ENCODE assay signal across 10 cellular contexts in genomic region chr2:120949027-120949956, GRCh38.
A peak's percentile ranks its signal among the peaks of the same experiment; 100 is the strongest.
DNase-seq lines count a peak whose midpoint lies in the region; ATAC-seq, FAIRE-seq and TF ChIP-seq lines count a peak whose summit lies in the region.
"Had no signal": no experiment of that assay in that cellular context is flagged by ENCODE, and none has a peak within 500 bp of the region (broad histone marks: within the 10 kb centered on the region; RNA-seq: fewer than 3 reads in every experiment).

No MANE protein-coding gene starts in this region.

- peaks cover 12% of the 10 kb centered on the region for H3K4me1 Mint-ChIP-seq in activated CD8-positive, alpha-beta memory T cell treated with anti-CD3 and anti-CD28 coated beads, Interleukin-2, amount 10 ng/mL, durations not matched to agents 7 days and 5 days
- H3K4me1 Mint-ChIP-seq: central memory CD8-positive, alpha-beta T cell had no signal

- WGBS in pancreas, 2 donors: 55 to 61% methylated on average over 12 of the region's 12 CpGs

- no peaks in the 10 kb centered on the region for H3K9me3 Mint-ChIP-seq in activated CD8-positive, alpha-beta memory T cell treated with anti-CD3 and anti-CD28 coated beads, Interleukin-2, amount 10 ng/mL, durations not matched to agents 7 days and 5 days (ENCODE audit: low read depth)
- H3K9me3 Mint-ChIP-seq: central memory CD8-positive, alpha-beta T cell had no signal

- peaks cover 3% of the 10 kb centered on the region for H3K27me3 Mint-ChIP-seq in activated CD8-positive, alpha-beta memory T cell treated with anti-CD3 and anti-CD28 coated beads, Interleukin-2, amount 10 ng/mL, durations not matched to agents 7 days and 5 days

- FAIRE-seq in bronchial epithelial cell (lab: Jason Lieb, UNC) (no peak), pancreas (lab: Jason Lieb, UNC) (no peak)
- FAIRE-seq: A204.1 had no signal

- H3K36me3 ChIP-seq in bronchial epithelial cell (ENCODE audit: control insufficient read depth, insufficient read depth, low read length) (no peaks in the 10 kb centered on the region), pancreas (no peaks in the 10 kb centered on the region)

- CTCF ChIA-PET in activated CD8-positive, alpha-beta memory T cell treated with anti-CD3 and anti-CD28 coated beads, Interleukin-2, amount 10 ng/mL, durations not matched to agents 7 days and 5 days (lab: Charles Lee): no interaction called here

- H3K27me3 ChIP-seq in bronchial epithelial cell (ENCODE audit: control insufficient read depth, insufficient read depth, low read length) (no peaks in the 10 kb centered on the region), pancreas (no peaks in the 10 kb centered on the region)

- H3K9me3 ChIP-seq in pancreas: no peaks in the 10 kb centered on the region

- H3K4me1 ChIP-seq in pancreas: peaks cover 0 to 3% (median 0%) of the 10 kb centered on the region in 3 donors

- no peak overlapping the region for H3K27ac Mint-ChIP-seq in activated CD8-positive, alpha-beta memory T cell treated with anti-CD3 and anti-CD28 coated beads, Interleukin-2, amount 10 ng/mL, durations not matched to agents 7 days and 5 days

- DNase-seq in DMS 273 (lab: John Stamatoyannopoulos, UW; ENCODE audit: unreplicated experiment): peak; percentile 48
- DNase-seq in DMS 273 treated with DMSO at 0.1 percent for 48 hours (lab: John Stamatoyannopoulos, UW): no peak
- peak; percentile 41 for DNase-seq in NCI-H1694 (lab: John Stamatoyannopoulos, UW)
- no peak for DNase-seq in bronchial epithelial cell (ENCODE audit: low read depth)
- peak in 4 of 6 donors; percentile 59 to 78 (median 70) for DNase-seq in pancreas
- DNase-seq in activated CD8-positive, alpha-beta memory T cell treated with anti-CD3 and anti-CD28 coated beads, Interleukin-2, amount 10 ng/mL, durations not matched to agents 7 days and 5 days: no peak
- no peak for DNase-seq in NCI-H446 (lab: John Stamatoyannopoulos, UW)
- no peak for DNase-seq in iPS-NIHi7 (ENCODE audit: extremely low spot score)

- H3K27ac ChIP-seq in pancreas: no peak overlapping the region

- no peaks in the 10 kb centered on the region for H3K36me3 Mint-ChIP-seq in activated CD8-positive, alpha-beta memory T cell treated with anti-CD3 and anti-CD28 coated beads, Interleukin-2, amount 10 ng/mL, durations not matched to agents 7 days and 5 days

- intact Hi-C loops in pancreas (cut with DNase I): no loop called here

- peak; percentile 61 for TF ChIP-seq CTCF in bronchial epithelial cell (IDR thresholded peaks at IDR 0.05; ENCODE audit: insufficient read depth, low read length, severe bottlenecking)
- peak in 1 of 4 donors; percentile 19 for TF ChIP-seq CTCF in pancreas (IDR thresholded peaks at IDR 0.05)

- no peak overlapping the region for H3K4me3 Mint-ChIP-seq in activated CD8-positive, alpha-beta memory T cell treated with anti-CD3 and anti-CD28 coated beads, Interleukin-2, amount 10 ng/mL, durations not matched to agents 7 days and 5 days
- H3K4me3 Mint-ChIP-seq: central memory CD8-positive, alpha-beta T cell had no signal

- H3K4me3 ChIP-seq in bronchial epithelial cell (ENCODE audit: low read depth, low read length): no peak overlapping the region
- no peak overlapping the region for H3K4me3 ChIP-seq in pancreas

- ATAC-seq in pancreas: peak; percentile 69 to 91 (median 84)
- ATAC-seq in activated CD8-positive, alpha-beta memory T cell treated with anti-CD3 and anti-CD28 coated beads, Interleukin-2, amount 10 ng/mL, durations not matched to agents 7 days and 5 days: no peak

Comparison
In these comparisons a context has a peak if more than half of its experiments do, and no peak if none do; other contexts are left out.
1. DNase-seq: peak in DMS 273 (single experiment), NCI-H1694 (single experiment) and pancreas (4 of 6); none in DMS 273 treated with DMSO at 0.1 percent for 48 hours (single experiment), bronchial epithelial cell (single experiment), activated CD8-positive, alpha-beta memory T cell treated with anti-CD3 and anti-CD28 coated beads, Interleukin-2, amount 10 ng/mL, durations not matched to agents 7 days and 5 days (single experiment), NCI-H446 (0 of 2) and iPS-NIHi7 (single experiment).